8 cellular contexts compared by ENCODE assay signal in genomic region chr20:21102691-21103311, GRCh38. TPM values are rescaled to one million over a fixed set of nuclear protein-coding genes. Genes with fewer than 3 reads are reported as not detected.
A peak's percentile ranks its signal among the peaks of the same experiment; 100 is the strongest.
DNase-seq lines count a peak whose midpoint lies in the region; ATAC-seq, FAIRE-seq and TF ChIP-seq lines count a peak whose summit lies in the region.

No MANE protein-coding gene starts in this region.

- CTCF ChIA-PET in WTC11 (lab: Charles Lee): interaction anchor here (0.5 to 3.5 kb wide), 11 partner anchors 8 to 607 kb away, joined by 3 to 17 read pairs (median 6); partner anchors contain the start of gene KIZ

- H3K9me3 Mint-ChIP-seq in WTC11: no peaks in the 10 kb centered on the region

- H3K4me1 Mint-ChIP-seq in WTC11: peaks cover 52% of the 10 kb centered on the region

- intact Hi-C loops in head of caudate nucleus (cut with DNase I): no loop called here
- intact Hi-C loops in pancreas (cut with DNase I): no loop called here

- H3K4me1 ChIP-seq in pancreas: peaks cover 5 to 18% (median 7%) of the 10 kb centered on the region in 3 donors
- H3K4me1 ChIP-seq in HAP-1: peaks cover 6% of the 10 kb centered on the region
- no peaks in the 10 kb centered on the region for H3K4me1 ChIP-seq in SJCRH30

- WGBS in pancreas, 2 donors: 2 to 4% methylated on average over 34 to 35 of the region's 35 CpGs

- H3K27ac ChIP-seq in pancreas (no peak overlapping the region), SJCRH30 (no peak overlapping the region)

- peak overlapping the region; percentile 87 for H3K4me3 Mint-ChIP-seq in WTC11

- peaks cover 98% of the 10 kb centered on the region for H3K27me3 Mint-ChIP-seq in WTC11 (ENCODE audit: low read depth)

- no peaks in the 10 kb centered on the region for H3K36me3 Mint-ChIP-seq in WTC11

- H3K27me3 ChIP-seq in pancreas: peaks cover 4 to 60% (median 18%) of the 10 kb centered on the region in 4 donors
- H3K27me3 ChIP-seq in HAP-1 (ENCODE audit: low read depth): peaks cover 27% of the 10 kb centered on the region
- no peaks in the 10 kb centered on the region for H3K27me3 ChIP-seq in SJCRH30

- in situ Hi-C loops in HAP-1 (cut with MboI; ENCODE audit: low sequenced_read_pairs): no loop called here

- no peak overlapping the region for H3K27ac Mint-ChIP-seq in WTC11

- H3K36me3 ChIP-seq in pancreas (no peaks in the 10 kb centered on the region), HAP-1 (replicated peaks) (no peaks in the 10 kb centered on the region), SJCRH30 (no peaks in the 10 kb centered on the region)

- peak; percentile 19 for ATAC-seq in WTC11
- ATAC-seq in pancreas: peak; percentile 73 to 83 (median 78)

- H3K4me3 ChIP-seq in pancreas (peak overlapping the region in 2 of 4 donors; percentile 16 to 46), HAP-1 (no peak overlapping the region), SJCRH30 (no peak overlapping the region)

- DNase-seq in Ammon's horn (ENCODE audit: low spot score) (peak; percentile 75), GM20000 (ENCODE audit: low spot score) (peak; percentile 73), WTC11 (ENCODE audit: low spot score) (peak; percentile 72), head of caudate nucleus (peak; percentile 9 to 87 (median 70)), pancreas (peak; percentile 30 to 85 (median 54)), DMS79 (lab: John Stamatoyannopoulos, UW) (no peak), HAP-1 (ENCODE audit: low spot score in 2 of 2) (no peak), SJCRH30 (no peak)

- H3K9me3 ChIP-seq in pancreas (no peaks in the 10 kb centered on the region), HAP-1 (no peaks in the 10 kb centered on the region; the same call in 1 of the 2 replicates), SJCRH30 (replicated peaks) (no peaks in the 10 kb centered on the region)

- TF ChIP-seq CTCF in GM20000 (IDR thresholded peaks at IDR 0.05; ENCODE audit: extremely low read depth, missing control alignments): no peak
- TF ChIP-seq CTCF in WTC11 (IDR thresholded peaks at IDR 0.05): no peak
- no peak for TF ChIP-seq CTCF in pancreas (IDR thresholded peaks at IDR 0.05)

- POLR2A ChIA-PET in WTC11 (lab: Charles Lee): interaction anchor here (0.6 to 1.7 kb wide), 4 partner anchors 15 to 202 kb away, joined by 3 to 5 read pairs (median 4); no protein-coding TSS in a partner anchor

- FAIRE-seq in pancreas (lab: Jason Lieb, UNC): no peak

TF ChIP-seq in WTC11, 78 proteins besides CTCF, POLR2A, EP300 and RAD21 (continues in another document):
- TF ChIP-seq GTF2I (CRISPR knock-in tag; conservative IDR thresholded peaks at IDR 0.05) (no peak), FOXP1 (CRISPR knock-in tag; IDR thresholded peaks at IDR 0.05; ENCODE audit: borderline replicate concordance) (peak; percentile 58; the same call in 1 of the 2 replicates), FOXJ3 (CRISPR knock-in tag; IDR thresholded peaks at IDR 0.05; ENCODE audit: borderline replicate concordance) (no peak), TEAD4 (CRISPR knock-in tag; IDR thresholded peaks at IDR 0.05) (no peak), FOXP4 (CRISPR knock-in tag; IDR thresholded peaks at IDR 0.05) (peak; percentile 82), TP53 (CRISPR knock-in tag; IDR thresholded peaks at IDR 0.05) (no peak), ZNF219 (CRISPR knock-in tag; IDR thresholded peaks at IDR 0.05; ENCODE audit: borderline replicate concordance) (no peak), E2F4 (CRISPR knock-in tag; IDR thresholded peaks at IDR 0.05; ENCODE audit: borderline replicate concordance, low read depth) (no peak), ZBTB21 (CRISPR knock-in tag; IDR thresholded peaks at IDR 0.05; ENCODE audit: borderline replicate concordance) (no peak), ZMAT4 (CRISPR knock-in tag; IDR thresholded peaks at IDR 0.05) (no peak), PRDM15 (CRISPR knock-in tag; IDR thresholded peaks at IDR 0.05) (0 out of 2 replicates have a peak, but pooled peaks have one; percentile 12), ZNF263 (CRISPR knock-in tag; IDR thresholded peaks at IDR 0.05; ENCODE audit: low read depth) (no peak), NFE2L1 (CRISPR knock-in tag; IDR thresholded peaks at IDR 0.05) (peak; percentile 55; the same call in 1 of the 2 replicates), NR3C1 (CRISPR knock-in tag; conservative IDR thresholded peaks at IDR 0.05; ENCODE audit: low read depth) (no peak), ZNF138 (CRISPR knock-in tag; conservative IDR thresholded peaks at IDR 0.05) (no peak), E2F5 (CRISPR knock-in tag; IDR thresholded peaks at IDR 0.05) (no peak), MYBL2 (CRISPR knock-in tag; IDR thresholded peaks at IDR 0.05) (peak; percentile 55; the same call in 1 of the 2 replicates)

RNA-seq across cellular contexts. Expression of gene LINC00237, which starts 3.4 kb away (rescaled TPM):
- 0.78 to 3.1 TPM (median 0.80 TPM) in 3 replicates for total RNA-seq in WTC11 (2021)
- total RNA-seq in pancreas: not detected
- under 1 TPM in 1 of 2 donors, not detected in 1; 0.92 TPM for polyA plus RNA-seq in pancreas
- total RNA-seq in SJCRH30 (2014; rRNA removed; shearing (Covaris generic)): not detected in 2 replicates

RNA-seq across cellular contexts. Expression of gene KIZ, which starts 23.1 kb away (rescaled TPM):
- total RNA-seq in WTC11 (2021) (39.6 to 43.6 TPM (median 41.8 TPM) in 3 replicates), pancreas (10 to 100 TPM in 5 of 6 donors, 1 to 10 TPM in 1; 8.5 to 28.7 (median 22.8) TPM)
- 10 to 100 TPM; 16.1 to 16.8 TPM for polyA plus RNA-seq in pancreas
- 17.8 and 18.3 TPM in 2 replicates for total RNA-seq in SJCRH30 (2014; rRNA removed; shearing (Covaris generic))

Comparison
In these comparisons a context has a peak if more than half of its experiments do, and no peak if none do; other contexts are left out.
1. DNase-seq: peak in Ammon's horn (single experiment), GM20000 (single experiment), WTC11 (single experiment), head of caudate nucleus (42 of 42) and pancreas (6 of 6); none in DMS79 (single experiment), HAP-1 (0 of 2) and SJCRH30 (0 of 2).